Comparison of ENCODE assay signal across 8 cellular contexts in genomic region chr2:187514930-187515329, GRCh38.
"Had no signal": no experiment of that assay in that cellular context is flagged by ENCODE, and none has a peak within 500 bp of the region (broad histone marks: within the 10 kb centered on the region; RNA-seq: fewer than 3 reads in every experiment).

No MANE protein-coding gene starts in this region.

- ATAC-seq: GM12878 had no signal

- DNase-seq: GDM1, GF-D8 had no signal

- H3K4me3 ChIP-seq: GM12878 had no signal

- FAIRE-seq: G401.6, GM12878, GM12891, GM12892, GM18507, GM19239 had no signal
